ENCODE assay signal across 20 cellular contexts in the genomic region with DNA sequence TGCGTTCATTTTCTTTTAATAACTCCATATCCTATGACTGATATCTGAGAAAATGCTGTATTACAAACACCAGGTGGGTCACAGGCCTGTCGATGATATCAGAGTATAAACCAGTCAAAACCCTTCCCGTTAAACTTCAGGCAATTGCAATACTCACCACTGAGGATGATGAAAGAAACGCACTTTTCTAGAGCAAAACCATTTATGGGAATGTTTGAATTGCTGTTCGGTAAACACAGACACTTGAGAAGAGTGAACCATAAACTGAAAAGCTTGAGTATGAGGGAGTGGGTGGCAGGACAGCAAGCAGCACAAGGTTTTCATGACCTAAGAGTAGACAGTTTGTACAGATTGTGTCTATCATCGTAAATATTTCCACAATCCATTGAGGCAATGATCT.
"Had no signal": no experiment of that assay in that cellular context is flagged by ENCODE, and none has a peak within 500 bp of the region (broad histone marks: within the 10 kb centered on the region; RNA-seq: fewer than 3 reads in every experiment).

No MANE protein-coding gene starts in this region.

- FAIRE-seq: TTC549 had no signal

- ATAC-seq: natural killer cell, right cardiac atrium had no signal

- H3K4me3 ChIP-seq: breast epithelium, neural progenitor cell, spleen, tibial nerve had no signal

- H3K4me2 ChIP-seq: neural progenitor cell had no signal

- H3K27me3 ChIP-seq: breast epithelium, neural progenitor cell, spleen, tibial nerve had no signal

- H3K4me1 ChIP-seq: breast epithelium, neural progenitor cell, spleen, tibial nerve had no signal

- H3K27ac ChIP-seq: breast epithelium, neural progenitor cell, spleen, tibial nerve, VCaP had no signal

- H2AFZ ChIP-seq: neural progenitor cell had no signal

- DNase-seq: activated CD4-positive, alpha-beta T cell treated with anti-CD3 and anti-CD28 coated beads for 4 hours; activated CD4-positive, alpha-beta T cell treated with anti-CD3 and anti-CD28 coated beads, Interleukin-2, amount 50 U/mL, for 48 hours; activated CD8-positive, alpha-beta memory T cell treated with anti-CD3 and anti-CD28 coated beads, Interleukin-2, amount 50 U/mL, for 4 hours; activated gamma-delta T cell; activated naive CD4-positive, alpha-beta T cell treated with anti-CD3 and anti-CD28 coated beads, Interleukin-2, amount 10 ng/mL, durations not matched to agents 7 days and 5 days; activated T-cell treated with anti-CD3 and anti-CD28 coated beads, Interleukin-2, amount 50 U/mL, for 1 hour; amygdala; head of caudate nucleus; natural killer cell; posterior cingulate gyrus; right cardiac atrium; spleen; stimulated activated CD4-positive, alpha-beta T cell treated with anti-CD3 and anti-CD28 coated beads, Interleukin-2, amount 100 ng/mL, for 48 hours; stimulated activated naive CD4-positive, alpha-beta T cell treated with Interleukin-2 at 50 U/mL for 16 hours; T-helper 9 cell had no signal

- H3K9ac ChIP-seq: neural progenitor cell had no signal

- H3K36me3 ChIP-seq: breast epithelium, neural progenitor cell, spleen, tibial nerve had no signal
